Comparison of ENCODE assay signal across 20 cellular contexts in the genomic region with DNA sequence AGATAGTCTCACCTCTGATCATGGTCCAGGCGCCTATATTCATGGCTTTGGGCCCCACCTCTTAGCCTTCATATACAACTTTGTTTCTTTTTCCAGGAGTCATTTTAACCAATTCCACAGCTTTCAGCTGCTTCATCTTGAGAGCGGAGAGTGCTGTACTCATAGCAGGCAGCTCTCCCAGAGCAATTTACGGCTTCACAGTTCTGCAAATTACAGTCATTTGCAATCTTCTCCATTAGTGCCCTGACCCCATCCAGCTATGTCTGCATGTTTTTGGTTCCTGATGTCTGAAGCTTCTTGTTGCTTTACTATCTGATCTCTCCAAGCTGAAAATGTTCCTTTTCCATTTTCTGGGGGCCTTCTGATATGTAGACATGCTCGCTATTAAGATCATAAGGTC. TPM values are rescaled to one million over a fixed set of nuclear protein-coding genes. Genes with fewer than 3 reads are reported as not detected.
DNase-seq lines count a peak whose midpoint lies in the region; ATAC-seq, FAIRE-seq and TF ChIP-seq lines count a peak whose summit lies in the region.
"Had no signal": no experiment of that assay in that cellular context is flagged by ENCODE, and none has a peak within 500 bp of the region (broad histone marks: within the 10 kb centered on the region; RNA-seq: fewer than 3 reads in every experiment).

No MANE protein-coding gene starts in this region.

- H3K4me1 ChIP-seq in OCI-LY7 (ENCODE audit: insufficient read depth, low read length, poor library complexity, severe bottlenecking) (peaks cover 13% of the 10 kb centered on the region), colonic mucosa (no peaks in the 10 kb centered on the region)

- H3K4me3 ChIP-seq in OCI-LY7 (ENCODE audit: low read depth, low read length, poor library complexity, severe bottlenecking) (no peak overlapping the region), colonic mucosa (no peak overlapping the region)
- H3K4me3 ChIP-seq: K562 had no signal

- CTCF ChIA-PET in OCI-LY7 (lab: Charles Lee; ENCODE audit: unreplicated experiment) = no interaction called here

- H3K4me3 Mint-ChIP-seq in nephron progenitor cell = no peak overlapping the region
- H3K4me3 Mint-ChIP-seq: activated CD4-positive, alpha-beta T cell treated with anti-CD3 and anti-CD28 coated beads, Interleukin-2, amount 10 ng/mL, durations not matched to agents 7 days and 5 days; memory B cell; naive thymus-derived CD4-positive, alpha-beta T cell; stimulated activated naive CD8-positive, alpha-beta T cell treated with anti-CD3 and anti-CD28 coated beads, Interleukin-15, amount 100 ng/mL, for 72 hours had no signal

- BruUV-seq in OCI-LY7 (replicated peaks; lab: Mats Ljungman, UMichigan) = no TSS peak

- no peaks in the 10 kb centered on the region for H4K20me1 ChIP-seq in OCI-LY7 (ENCODE audit: insufficient read depth, low read length)

- H3K27ac Mint-ChIP-seq in nephron progenitor cell = peak overlapping the region; percentile 26
- H3K27ac Mint-ChIP-seq: activated CD4-positive, alpha-beta T cell treated with anti-CD3 and anti-CD28 coated beads, Interleukin-2, amount 10 ng/mL, durations not matched to agents 7 days and 5 days; memory B cell; stimulated activated naive CD8-positive, alpha-beta T cell treated with anti-CD3 and anti-CD28 coated beads, Interleukin-15, amount 100 ng/mL, for 72 hours had no signal

- no peak for TF ChIP-seq CTCF in OCI-LY7 (conservative IDR thresholded peaks at IDR 0.05; ENCODE audit: low read length)
- no peak for TF ChIP-seq CTCF in nephron progenitor cell (IDR thresholded peaks at IDR 0.05)
- no peak for TF ChIP-seq CTCF in colonic mucosa (IDR thresholded peaks at IDR 0.05)

- no peaks in the 10 kb centered on the region for H3K27me3 Mint-ChIP-seq in nephron progenitor cell (ENCODE audit: low read depth, poor library complexity)
- H3K27me3 Mint-ChIP-seq: stimulated activated naive CD8-positive, alpha-beta T cell treated with anti-CD3 and anti-CD28 coated beads, Interleukin-15, amount 100 ng/mL, for 72 hours had no signal

- no peak for DNase-seq in GM12892 (ENCODE audit: insufficient read length)
- peak; percentile 20 for DNase-seq in NCI-H1105 (lab: John Stamatoyannopoulos, UW)
- DNase-seq in OCI-LY7 (ENCODE audit: low spot score) = no peak
- DNase-seq in nephron progenitor cell = no peak
- DNase-seq in colonic mucosa = no peak
- no peak for DNase-seq in SW 1271 (lab: John Stamatoyannopoulos, UW)
- DNase-seq: activated CD4-positive, alpha-beta T cell treated with anti-CD3 and anti-CD28 coated beads, Interleukin-2, amount 10 ng/mL, durations not matched to agents 7 days and 5 days; activated effector memory CD4-positive, alpha-beta T cell treated with anti-CD3 and anti-CD28 coated beads, Interleukin-2, amount 50 U/mL, for 16 hours; HCEC 1CT; naive thymus-derived CD4-positive, alpha-beta T cell; NCI-H345; posterior cingulate gyrus; stimulated activated naive CD8-positive, alpha-beta T cell treated with anti-CD3 and anti-CD28 coated beads, Interleukin-15, amount 100 ng/mL, for 72 hours had no signal

- H3K4me1 Mint-ChIP-seq in nephron progenitor cell = peaks cover 46% of the 10 kb centered on the region

- peaks cover 17% of the 10 kb centered on the region for H3K9me3 Mint-ChIP-seq in nephron progenitor cell

- no peaks in the 10 kb centered on the region for H3K9me2 ChIP-seq in OCI-LY7 (ENCODE audit: insufficient read depth, low read length)

- POLR2A ChIA-PET in OCI-LY7 (lab: Charles Lee) = interaction anchor here (1.3 kb wide), 1 partner anchor 32 kb away, joined by 5 read pairs; no protein-coding TSS in a partner anchor

- H3K4me2 ChIP-seq in OCI-LY7 (ENCODE audit: low read length) = peak overlapping the region; percentile 53

- FAIRE-seq in GM12892 (lab: Jason Lieb, UNC) = peak; percentile 40
- FAIRE-seq: bronchial epithelial cell, frontal cortex, K562 had no signal

- intact Hi-C loops in OCI-LY7 (cut with micrococcal nuclease; ENCODE audit: unreplicated experiment) = no loop called here
- intact Hi-C loops in colonic mucosa (cut with DNase I) = no loop called here

- H3K36me3 Mint-ChIP-seq in nephron progenitor cell (ENCODE audit: low read depth) = peaks cover 17% of the 10 kb centered on the region
- H3K36me3 Mint-ChIP-seq: memory B cell had no signal

- H3K9ac ChIP-seq in colonic mucosa (ENCODE audit: low read depth in 2 of 2, low read length in 2 of 2) = no peak overlapping the region

- H3K9me3 ChIP-seq in OCI-LY7 (ENCODE audit: low read length) (no peaks in the 10 kb centered on the region), colonic mucosa (no peaks in the 10 kb centered on the region)

- no peaks in the 10 kb centered on the region for H3K36me3 ChIP-seq in OCI-LY7 (ENCODE audit: insufficient read depth, low read length)
- no peaks in the 10 kb centered on the region for H3K36me3 ChIP-seq in colonic mucosa

- no peaks in the 10 kb centered on the region for H3K27me3 ChIP-seq in colonic mucosa

- peak overlapping the region; percentile 68; the same call in 1 of the 2 replicates for H2AFZ ChIP-seq in OCI-LY7 (ENCODE audit: low read length)

- H3K79me2 ChIP-seq in OCI-LY7 (ENCODE audit: insufficient read depth, low read depth, low read length) = no peaks in the 10 kb centered on the region

- H3K27ac ChIP-seq in OCI-LY7 (ENCODE audit: low read depth, low read length, poor library complexity, severe bottlenecking) (no peak overlapping the region), colonic mucosa (no peak overlapping the region)

- ATAC-seq in HG03354 (IDR thresholded peaks at IDR 0.05; ENCODE audit: poor library complexity, severe bottlenecking, unreplicated experiment) (no peak), HG02885 (IDR thresholded peaks at IDR 0.05; ENCODE audit: poor library complexity, unreplicated experiment) (no peak)
- ATAC-seq: K562; stimulated activated naive CD8-positive, alpha-beta T cell treated with anti-CD3 and anti-CD28 coated beads, Interleukin-15, amount 100 ng/mL, for 72 hours had no signal

- no peak for TF ChIP-seq POLR2A in GM12892 (IDR thresholded peaks at IDR 0.05; ENCODE audit: low read depth, low read length)

RNA-seq across cellular contexts. Expression of gene MEST, which starts 18.0 kb away (rescaled TPM):
- polyA plus RNA-seq in GM12892 (2012; ENCODE audit: missing spikeins) = 8.4 TPM
- 1.8 and 5.2 TPM in 2 replicates for total RNA-seq in OCI-LY7 (2014; rRNA removed; shearing (Covaris generic))
- total RNA-seq in OCI-LY7 (2022) = 1.2 and 1.5 TPM in 2 replicates
- 10 to 100 TPM; 28.2 to 48.6 TPM for total RNA-seq in colonic mucosa

RNA-seq across cellular contexts. Expression of gene CEP41, which starts 33.1 kb away (rescaled TPM):
- polyA plus RNA-seq in GM12892 (2012; ENCODE audit: missing spikeins) = 13.3 TPM
- total RNA-seq in OCI-LY7 (2014; rRNA removed; shearing (Covaris generic)) = 19.6 and 25.6 TPM in 2 replicates
- total RNA-seq in OCI-LY7 (2022) (35.4 and 41.1 TPM in 2 replicates), colonic mucosa (10 to 100 TPM in 1 of 2 donors, 1 to 10 TPM in 1; 6.9 to 13.6 TPM)
- total RNA-seq: G401 had no signal

Comparison
In these comparisons a context has a peak if more than half of its experiments do, and no peak if none do; other contexts are left out.
1. RNA of gene MEST, which starts 18.0 kb away (total RNA-seq): 28.2 to 48.6 TPM in colonic mucosa; 1.2 to 5.2 TPM in OCI-LY7; every median in the first group is over 4 times any median in the second.